ENCODE assay signal across 7 cellular contexts in genomic region chr4:143842624-143843579, GRCh38.
DNase-seq lines count a peak whose midpoint lies in the region; ATAC-seq and TF ChIP-seq lines count a peak whose summit lies in the region.
"Not testable (repeated sequence)": the region's sequence is repeated elsewhere in the genome, so short reads cannot be mapped to it uniquely, and the experiment has no call there.

No MANE protein-coding gene starts in this region.

- ATAC-seq in left cardiac atrium (peak in 1 of 2 donors; percentile 42), sciatic nerve (peak; percentile 46)

- H4K20me1 ChIP-seq in Loucy (ENCODE audit: insufficient read depth, low read length, poor library complexity, severe bottlenecking) = not testable (repeated sequence)

- H3K79me2 ChIP-seq in Loucy (ENCODE audit: insufficient read depth, low read length) = not testable (repeated sequence)

- H3K4me1 ChIP-seq in Loucy (ENCODE audit: insufficient read depth, low read length, poor library complexity, severe bottlenecking) = peaks cover 28% of the 10 kb centered on the region

- not testable (repeated sequence) for TF ChIP-seq CTCF in Loucy (conservative IDR thresholded peaks at IDR 0.05; ENCODE audit: low read length); cardiac fibroblast (IDR thresholded peaks at IDR 0.05; ENCODE audit: low read depth, low read length); fibroblast of mammary gland (conservative IDR thresholded peaks at IDR 0.05; ENCODE audit: control insufficient read depth, insufficient read depth, low read depth, low read length)

- H3K9me2 ChIP-seq in Loucy (replicated peaks; ENCODE audit: low read depth, low read length) = not testable (repeated sequence)

- intact Hi-C loops in left cardiac atrium (cut with DNase I); sciatic nerve (cut with DNase I): not testable (repeated sequence)

- not testable (repeated sequence) for H3F3A ChIP-seq in Loucy (ENCODE audit: low read depth)

- not testable (repeated sequence) for H3K9ac ChIP-seq in Loucy (ENCODE audit: low read depth, low read length, poor library complexity, severe bottlenecking)

- H2AFZ ChIP-seq in Loucy (ENCODE audit: low read length) = peak overlapping the region; percentile 56; the same call in 1 of the 2 replicates

- H3K9me3 ChIP-seq in Loucy (ENCODE audit: insufficient read depth, low read depth, low read length) = not testable (repeated sequence)

- DNase-seq in OCI-M1 (lab: John Stamatoyannopoulos, UW) (peak; percentile 26), cardiac fibroblast (ENCODE audit: low read depth in 2 of 2) (peak; percentile 1 to 3), fibroblast of mammary gland (ENCODE audit: low read depth) (peak; percentile 2), fibroblast of the conjunctiva (ENCODE audit: low read depth) (peak; percentile 39), left cardiac atrium (peak; percentile 27)
- DNase-seq in sciatic nerve (ENCODE audit: low spot score) = not testable (repeated sequence)

- not testable (repeated sequence) for H3K4me2 ChIP-seq in Loucy (ENCODE audit: low read depth, low read length, poor library complexity, severe bottlenecking)

- H3K4me3 ChIP-seq in Loucy (ENCODE audit: low read length, poor library complexity, severe bottlenecking); cardiac fibroblast (replicated peaks in 1 of 2; ENCODE audit: low read depth in 2 of 2, low read length in 2 of 2); fibroblast of mammary gland (ENCODE audit: control insufficient read depth, low read depth, low read length): not testable (repeated sequence)

- H3K27me3 ChIP-seq in Loucy (ENCODE audit: insufficient read depth, low read length, poor library complexity, severe bottlenecking) = not testable (repeated sequence)

- H3K36me3 ChIP-seq in Loucy (ENCODE audit: insufficient read depth, low read length) = not testable (repeated sequence)
